8 cellular contexts compared by ENCODE assay signal in genomic region chr6:154732538-154732823, GRCh38. TPM values are rescaled to one million over a fixed set of nuclear protein-coding genes. Genes with fewer than 3 reads are reported as not detected.
DNase-seq lines count a peak whose midpoint lies in the region; ATAC-seq and TF ChIP-seq lines count a peak whose summit lies in the region.

No MANE protein-coding gene starts in this region.

- H3K9me3 ChIP-seq in gastroesophageal sphincter: no peaks in the 10 kb centered on the region

- no peak for TF ChIP-seq CTCF in HFFc6 (IDR thresholded peaks at IDR 0.05)
- TF ChIP-seq CTCF in VCaP (conservative IDR thresholded peaks at IDR 0.05): no peak
- TF ChIP-seq CTCF in gastroesophageal sphincter (IDR thresholded peaks at IDR 0.05): no peak

- peaks cover 2% of the 10 kb centered on the region; the same call in 1 of the 2 replicates for H3K27me3 Mint-ChIP-seq in HFFc6 (ENCODE audit: insufficient read depth)

- TF ChIP-seq POLR2A in gastroesophageal sphincter (IDR thresholded peaks at IDR 0.05): no peak

- peaks cover 7 to 45% (median 32%) of the 10 kb centered on the region in 3 donors for H3K4me1 ChIP-seq in gastroesophageal sphincter

- H3K27ac ChIP-seq in VCaP: peak overlapping the region; percentile 99
- H3K27ac ChIP-seq in gastroesophageal sphincter: peak overlapping the region in 3 of 4 donors; percentile 95 to 100 (median 97)
- peak overlapping the region in 19 of 21 experiments; percentile 97 to 100 (median 100) for H3K27ac ChIP-seq in skin epidermis

- no peaks in the 10 kb centered on the region for H3K27me3 ChIP-seq in gastroesophageal sphincter

- H3K4me3 ChIP-seq in gastroesophageal sphincter (peak overlapping the region; percentile 72 to 100), skin epidermis (peak overlapping the region; percentile 65 to 99 (median 88))

- H3K9me3 Mint-ChIP-seq in HFFc6: no peaks in the 10 kb centered on the region

- H3K27ac Mint-ChIP-seq in HFFc6: peak overlapping the region; percentile 91

- DNase-seq in HFFc6 (no peak), cortex of kidney (lab: John Stamatoyannopoulos, UW) (no peak)

- H3K36me3 ChIP-seq in gastroesophageal sphincter: no peaks in the 10 kb centered on the region

- H3K4me3 Mint-ChIP-seq in HFFc6: peak overlapping the region; percentile 95

- WGBS in gastroesophageal sphincter (ENCODE audit: low coverage in 1 of 2), 2 donors: 15 to 24% methylated on average over 8 of the region's 8 CpGs

- ATAC-seq in gastroesophageal sphincter: no peak
- no peak for ATAC-seq in HG03097 (IDR thresholded peaks at IDR 0.05; ENCODE audit: low FRiP score, unreplicated experiment)
- ATAC-seq in GM18870 (IDR thresholded peaks at IDR 0.05; ENCODE audit: unreplicated experiment): no peak
- no peak for ATAC-seq in HG03108 (IDR thresholded peaks at IDR 0.05; ENCODE audit: unreplicated experiment)

- peaks cover 7% of the 10 kb centered on the region for H3K36me3 Mint-ChIP-seq in HFFc6 (ENCODE audit: low read depth)

- TF ChIP-seq EP300 in gastroesophageal sphincter (IDR thresholded peaks at IDR 0.05): no peak

- peaks cover 32% of the 10 kb centered on the region for H3K4me1 Mint-ChIP-seq in HFFc6 (ENCODE audit: low read depth)

RNA-seq across cellular contexts. Expression of gene SCAF8, which starts 0.7 kb away (rescaled TPM):
- 10 to 100 TPM; 35.2 to 43.3 (median 38.4) TPM for total RNA-seq in HFFc6 (2021; fragmentation: NEBNext Ultra II Directional; extraction: Animal tissue kit (Norgen Biotek cat#: 25700))
- 10 to 100 TPM; 38.5 to 56.8 (median 42.5) TPM for total RNA-seq in gastroesophageal sphincter
